9 cellular contexts compared by ENCODE assay signal in genomic region chr12:123064885-123065619, GRCh38.
DNase-seq lines count a peak whose midpoint lies in the region; ATAC-seq and TF ChIP-seq lines count a peak whose summit lies in the region.
"Had no signal": no experiment of that assay in that cellular context is flagged by ENCODE, and none has a peak within 500 bp of the region (broad histone marks: within the 10 kb centered on the region; RNA-seq: fewer than 3 reads in every experiment).

No MANE protein-coding gene starts in this region.

- no peaks in the 10 kb centered on the region for H3K9me3 Mint-ChIP-seq in effector memory CD8-positive, alpha-beta T cell
- H3K9me3 Mint-ChIP-seq: activated naive CD4-positive, alpha-beta T cell treated with anti-CD3 and anti-CD28 coated beads for 36 hours had no signal

- H3K4me3 Mint-ChIP-seq in effector memory CD8-positive, alpha-beta T cell, result no peak overlapping the region
- H3K4me3 Mint-ChIP-seq: activated naive CD4-positive, alpha-beta T cell treated with anti-CD3 and anti-CD28 coated beads for 36 hours had no signal

- H3K27me3 Mint-ChIP-seq in effector memory CD8-positive, alpha-beta T cell, result no peaks in the 10 kb centered on the region

- in situ Hi-C loops in GM13977 (cut with MboI; ENCODE audit: low pct_unique_long_range_greater_than_20kb, low sequenced_read_pairs, unreplicated experiment), result no loop called here

- H3K27ac Mint-ChIP-seq in effector memory CD8-positive, alpha-beta T cell, result peak overlapping the region; percentile 27 to 68
- H3K27ac Mint-ChIP-seq: activated naive CD4-positive, alpha-beta T cell treated with anti-CD3 and anti-CD28 coated beads for 36 hours had no signal

- TF ChIP-seq CTCF in GM13977 (IDR thresholded peaks at IDR 0.05; ENCODE audit: extremely low read depth, insufficient read depth, missing control alignments), result peak; percentile 9

- DNase-seq in GM13977 (ENCODE audit: low spot score) (no peak), NCI-H345 treated with DMSO at 0.1 percent for 48 hours (lab: John Stamatoyannopoulos, UW; ENCODE audit: unreplicated experiment) (peak; percentile 62), sciatic nerve (ENCODE audit: low spot score) (no peak), midbrain (lab: John Stamatoyannopoulos, UW) (no peak), SIG-M5 treated with dmso at 0.1 percent for 504 hours (lab: John Stamatoyannopoulos, UW; ENCODE audit: unreplicated experiment) (no peak), NCI-H2171 (lab: John Stamatoyannopoulos, UW) (no peak)
- no peak for DNase-seq in effector memory CD8-positive, alpha-beta T cell
- DNase-seq: activated naive CD4-positive, alpha-beta T cell treated with anti-CD3 and anti-CD28 coated beads for 36 hours had no signal

- no peak for ATAC-seq in effector memory CD8-positive, alpha-beta T cell (replicated peaks)
- ATAC-seq in sciatic nerve (peak; percentile 50), HG03039 (IDR thresholded peaks at IDR 0.05; ENCODE audit: unreplicated experiment) (no peak)

- H3K4me1 Mint-ChIP-seq in effector memory CD8-positive, alpha-beta T cell (ENCODE audit: low read depth in 2 of 2), result peaks cover 10 to 17% of the 10 kb centered on the region in 2 donors

- intact Hi-C loops in sciatic nerve (cut with DNase I), result no loop called here

- peaks cover 2% of the 10 kb centered on the region for H3K36me3 Mint-ChIP-seq in effector memory CD8-positive, alpha-beta T cell (ENCODE audit: insufficient read depth)
